ENCODE assay signal across 10 cellular contexts in genomic region chr11:13260963-13261599, GRCh38. TPM values are rescaled to one million over a fixed set of nuclear protein-coding genes. Genes with fewer than 3 reads are reported as not detected.
DNase-seq lines count a peak whose midpoint lies in the region; ATAC-seq and TF ChIP-seq lines count a peak whose summit lies in the region.
"Had no signal": no experiment of that assay in that cellular context is flagged by ENCODE, and none has a peak within 500 bp of the region (broad histone marks: within the 10 kb centered on the region; RNA-seq: fewer than 3 reads in every experiment).

No MANE protein-coding gene starts in this region.

- no peaks in the 10 kb centered on the region for H3K36me3 Mint-ChIP-seq in mesothelial cell of epicardium

- H3K27me3 ChIP-seq in left lung, result no peaks in the 10 kb centered on the region
- H3K27me3 ChIP-seq in suprapubic skin, result no peaks in the 10 kb centered on the region

- H3K9me3 Mint-ChIP-seq in mesothelial cell of epicardium, result no peaks in the 10 kb centered on the region
- H3K9me3 Mint-ChIP-seq: activated naive CD4-positive, alpha-beta T cell treated with anti-CD3 and anti-CD28 coated beads for 36 hours had no signal

- H3K4me3 ChIP-seq in cardiac fibroblast (replicated peaks in 1 of 2; ENCODE audit: low read depth in 2 of 2, low read length in 2 of 2) (no peak overlapping the region), left lung (no peak overlapping the region), suprapubic skin (no peak overlapping the region)

- ATAC-seq in left lung, result peak; percentile 30

- TF ChIP-seq POLR2A in suprapubic skin (IDR thresholded peaks at IDR 0.05), result no peak

- 47% methylated on average over 13 of the region's 16 CpGs for WGBS in suprapubic skin

- H3K27ac ChIP-seq in left lung (peak overlapping the region; percentile 64 to 77), suprapubic skin (peak overlapping the region; percentile 92)

- intact Hi-C loops in left lung (cut with DNase I), result no loop called here

- H3K27ac Mint-ChIP-seq in mesothelial cell of epicardium, result no peak overlapping the region
- H3K27ac Mint-ChIP-seq: activated naive CD4-positive, alpha-beta T cell treated with anti-CD3 and anti-CD28 coated beads for 36 hours had no signal

- no peak for TF ChIP-seq CTCF in cardiac fibroblast (IDR thresholded peaks at IDR 0.05; ENCODE audit: low read depth, low read length)
- no peak for TF ChIP-seq CTCF in left lung (IDR thresholded peaks at IDR 0.05)
- TF ChIP-seq CTCF in suprapubic skin (IDR thresholded peaks at IDR 0.05), result no peak
- no peak for TF ChIP-seq CTCF in mesothelial cell of epicardium (IDR thresholded peaks at IDR 0.05; ENCODE audit: unreplicated experiment)

- H3K27me3 Mint-ChIP-seq in mesothelial cell of epicardium (ENCODE audit: low read depth), result peaks cover 11% of the 10 kb centered on the region

- H3K4me1 Mint-ChIP-seq in mesothelial cell of epicardium, result peaks cover 31% of the 10 kb centered on the region

- peak; percentile 13 for DNase-seq in HK-2 (ENCODE audit: unreplicated experiment)
- peak; percentile 45 to 75 for DNase-seq in cardiac fibroblast (ENCODE audit: low read depth in 2 of 2)
- no peak for DNase-seq in left lung
- DNase-seq in suprapubic skin (ENCODE audit: low spot score in 2 of 2), result peak in 1 of 2 donors; percentile 69
- DNase-seq in mesothelial cell of epicardium (ENCODE audit: low spot score in 2 of 2, unreplicated experiment in 2 of 2), result no peak
- DNase-seq in mucosa of gallbladder (ENCODE audit: low spot score), result no peak
- no peak for DNase-seq in epidermal melanocyte (ENCODE audit: insufficient read length, low spot score)
- no peak for DNase-seq in NCI-H748 (lab: John Stamatoyannopoulos, UW; ENCODE audit: unreplicated experiment)
- DNase-seq: activated naive CD4-positive, alpha-beta T cell treated with anti-CD3 and anti-CD28 coated beads for 36 hours; NCI-H524 treated with DMSO at 0.1 percent for 48 hours had no signal

- H3K4me3 Mint-ChIP-seq in mesothelial cell of epicardium, result no peak overlapping the region
- H3K4me3 Mint-ChIP-seq: activated naive CD4-positive, alpha-beta T cell treated with anti-CD3 and anti-CD28 coated beads for 36 hours had no signal

- no peak for TF ChIP-seq EP300 in suprapubic skin (IDR thresholded peaks at IDR 0.05)

- H3K9me3 ChIP-seq in left lung, result no peaks in the 10 kb centered on the region
- no peaks in the 10 kb centered on the region for H3K9me3 ChIP-seq in suprapubic skin

- peaks cover 17 to 29% of the 10 kb centered on the region in 2 donors for H3K4me1 ChIP-seq in left lung
- H3K4me1 ChIP-seq in suprapubic skin, result peaks cover 50% of the 10 kb centered on the region

- H3K36me3 ChIP-seq in left lung, result no peaks in the 10 kb centered on the region
- H3K36me3 ChIP-seq in suprapubic skin, result no peaks in the 10 kb centered on the region

RNA-seq across cellular contexts. Expression of gene BMAL1, which starts 16.5 kb away (rescaled TPM):
- total RNA-seq in left lung (10 to 100 TPM; 21.9 to 31.6 TPM), suprapubic skin (100 to 1,000 TPM in 1 of 4 donors, 10 to 100 TPM in 3; 57.8 to 143 (median 80.8) TPM), mesothelial cell of epicardium (5.5 to 6.7 TPM (median 5.8 TPM) in 3 replicates), mucosa of gallbladder (21.2 TPM)

Comparison
In these comparisons a context has a peak if more than half of its experiments do, and no peak if none do; other contexts are left out.
1. DNase-seq: peak in HK-2 (single experiment) and cardiac fibroblast (2 of 2); none in left lung (0 of 2), mesothelial cell of epicardium (0 of 2), mucosa of gallbladder (single experiment), epidermal melanocyte (single experiment) and NCI-H748 (single experiment).